In genomic region chr9:111843971-111844370, GRCh38 we compare ENCODE assay signal across 31 cellular contexts. TPM values are rescaled to one million over a fixed set of nuclear protein-coding genes. Genes with fewer than 3 reads are reported as not detected.
A peak's percentile ranks its signal among the peaks of the same experiment; 100 is the strongest.
DNase-seq lines count a peak whose midpoint lies in the region; ATAC-seq and TF ChIP-seq lines count a peak whose summit lies in the region.
"Had no signal": no experiment of that assay in that cellular context is flagged by ENCODE, and none has a peak within 500 bp of the region (broad histone marks: within the 10 kb centered on the region; RNA-seq: fewer than 3 reads in every experiment).

No MANE protein-coding gene starts in this region.

- POLR2A ChIA-PET in MCF 10A (lab: Yijun Ruan, JAX), result no interaction called here

- no peaks in the 10 kb centered on the region for H3K79me2 ChIP-seq in mammary epithelial cell (ENCODE audit: insufficient read depth, low read length)

- H3K9ac ChIP-seq in mammary epithelial cell (ENCODE audit: insufficient read depth, low read length), result no peak overlapping the region

- H3K27me3 ChIP-seq in breast epithelium (no peaks in the 10 kb centered on the region), mammary epithelial cell (ENCODE audit: insufficient read depth, low read length) (no peaks in the 10 kb centered on the region), foreskin keratinocyte (no peaks in the 10 kb centered on the region)
- H3K27me3 ChIP-seq: body of pancreas, testis had no signal

- dilution Hi-C loops in mammary epithelial cell (cut with HindIII; ENCODE audit: low sequenced_read_pairs), result no loop called here

- H3K27ac ChIP-seq in breast epithelium (no peak overlapping the region), mammary epithelial cell (ENCODE audit: insufficient read depth, low read depth, low read length) (no peak overlapping the region), foreskin keratinocyte (peak overlapping the region; percentile 19)
- H3K27ac ChIP-seq: body of pancreas, testis, WERI-Rb-1 had no signal

- TF ChIP-seq CTCF in MCF 10A (IDR thresholded peaks at IDR 0.05; ENCODE audit: unreplicated experiment) (no peak), breast epithelium (IDR thresholded peaks at IDR 0.05) (no peak), mammary epithelial cell (conservative IDR thresholded peaks at IDR 0.05 in 1 of 2, IDR thresholded peaks at IDR 0.05 in 1 of 2; ENCODE audit: extremely low read depth in 1 of 2, insufficient read depth in 1 of 2, low read depth in 1 of 2, low read length in 2 of 2) (no peak), foreskin keratinocyte (conservative IDR thresholded peaks at IDR 0.05) (no peak), CD14-positive monocyte (IDR thresholded peaks at IDR 0.05) (no peak)

- no peaks in the 10 kb centered on the region for H3K27me3 Mint-ChIP-seq in MCF 10A (ENCODE audit: insufficient read depth, unreplicated experiment)
- H3K27me3 Mint-ChIP-seq in CD14-positive monocyte (ENCODE audit: low read depth in 3 of 3), result peaks cover 0 to 4% (median 0%) of the 10 kb centered on the region in 3 donors
- H3K27me3 Mint-ChIP-seq: activated T-helper 17 cell treated with anti-CD3 and anti-CD28 coated beads, Interleukin-2, amount 50 U/mL, for 72 hours had no signal

- no peak overlapping the region for H3K4me3 ChIP-seq in breast epithelium
- H3K4me3 ChIP-seq in mammary epithelial cell (replicated peaks in 1 of 3; ENCODE audit: insufficient read depth in 1 of 3, low read depth in 2 of 3, low read length in 3 of 3), result no peak overlapping the region
- H3K4me3 ChIP-seq: body of pancreas, GM12878, testis had no signal

- no peaks in the 10 kb centered on the region for H4K20me1 ChIP-seq in mammary epithelial cell (ENCODE audit: insufficient read depth, low read length)

- H3K36me3 Mint-ChIP-seq in MCF 10A (ENCODE audit: insufficient read depth, unreplicated experiment) (no peaks in the 10 kb centered on the region), CD14-positive monocyte (no peaks in the 10 kb centered on the region)
- H3K36me3 Mint-ChIP-seq: CD4-positive, CD25-positive, alpha-beta regulatory T cell; immature natural killer cell; memory B cell had no signal

- H3K9me3 ChIP-seq in breast epithelium (no peaks in the 10 kb centered on the region), mammary epithelial cell (replicated peaks; ENCODE audit: insufficient read depth, low read length) (no peaks in the 10 kb centered on the region)
- H3K9me3 ChIP-seq: body of pancreas, testis had no signal

- intact Hi-C loops in MCF 10A (cut with micrococcal nuclease), result no loop called here
- intact Hi-C loops in breast epithelium (cut with DNase I; ENCODE audit: low total_unique reads), result no loop called here
- intact Hi-C loops in mammary epithelial cell (cut with micrococcal nuclease), result no loop called here
- intact Hi-C loops in CD14-positive monocyte (cut with micrococcal nuclease), result no loop called here

- in situ Hi-C loops in mammary epithelial cell (cut with MboI; ENCODE audit: low sequenced_read_pairs in 2 of 2), result no loop called here

- ATAC-seq in foreskin keratinocyte, result peak; percentile 93
- ATAC-seq in HG03039 (IDR thresholded peaks at IDR 0.05; ENCODE audit: unreplicated experiment), result no peak
- ATAC-seq: activated T-helper 17 cell treated with anti-CD3 and anti-CD28 coated beads, Interleukin-2, amount 50 U/mL, for 72 hours; body of pancreas; GM12878; left colon; right cardiac atrium; stimulated activated naive CD8-positive, alpha-beta T cell treated with anti-CD3 and anti-CD28 coated beads, Interleukin-15, Interleukin-2, amounts not matched to agents 100 U/mL and 50 U/mL, for 24 hours had no signal

- TF ChIP-seq POLR2A in breast epithelium (IDR thresholded peaks at IDR 0.05), result no peak

- WGBS in mammary epithelial cell (ENCODE audit: low coverage, missing lambda C conversion rate), result 92% methylated on average over 3 of the region's 3 CpGs

- H3K4me3 Mint-ChIP-seq in MCF 10A (ENCODE audit: unreplicated experiment) (no peak overlapping the region), CD14-positive monocyte (no peak overlapping the region)
- H3K4me3 Mint-ChIP-seq: activated T-helper 17 cell treated with anti-CD3 and anti-CD28 coated beads, Interleukin-2, amount 50 U/mL, for 72 hours; CD4-positive, CD25-positive, alpha-beta regulatory T cell; H9; immature natural killer cell; memory B cell had no signal

- CTCF ChIA-PET in MCF 10A (lab: Yijun Ruan, JAX) (interaction anchor here (0.6 kb wide), 1 partner anchor 211 kb away, joined by 3 read pairs; no protein-coding TSS in a partner anchor), mammary epithelial cell (lab: Charles Lee; ENCODE audit: low non-redundant PET) (no interaction called here)

- H3K4me1 ChIP-seq in breast epithelium (no peaks in the 10 kb centered on the region), mammary epithelial cell (ENCODE audit: insufficient read depth, low read length) (no peaks in the 10 kb centered on the region), foreskin keratinocyte (peaks cover 14% of the 10 kb centered on the region)
- H3K4me1 ChIP-seq: body of pancreas, testis had no signal

- DNase-seq in MCF 10A (ENCODE audit: unreplicated experiment) (peak; percentile 78), breast epithelium (ENCODE audit: low spot score in 2 of 2) (no peak), mammary epithelial cell (peak; percentile 70), foreskin keratinocyte (peak; percentile 57 to 64), CD14-positive monocyte (ENCODE audit: low spot score) (no peak), cerebellum (ENCODE audit: low spot score) (no peak)
- no peak for DNase-seq in stimulated activated CD4-positive, alpha-beta T cell treated with anti-CD3 and anti-CD28 coated beads, Interleukin-2, amount 100 ng/mL, for 24 hours
- DNase-seq: activated CD4-positive, alpha-beta T cell treated with anti-CD3 and anti-CD28 coated beads for 48 hours; activated naive CD4-positive, alpha-beta T cell treated with anti-CD3 and anti-CD28 coated beads, Interleukin-2, amount 50 U/mL, for 16 hours; body of pancreas; CD4-positive, CD25-positive, alpha-beta regulatory T cell; cerebellar nuclear complex; H9; immature natural killer cell; left colon; NCI-H1105; NCI-H187 treated with DMSO at 0.1 percent for 48 hours; NCI-H524 treated with DMSO at 0.1 percent for 48 hours; right cardiac atrium; Right ventricle myocardium superior; stimulated activated CD4-positive, alpha-beta T cell treated with anti-CD3 and anti-CD28 coated beads, Interleukin-1b, Interleukin-23, amount 100 ng/mL, for 48 hours; stimulated activated naive CD8-positive, alpha-beta T cell treated with anti-CD3 and anti-CD28 coated beads, Interleukin-15, Interleukin-2, amounts not matched to agents 100 U/mL and 50 U/mL, for 24 hours; T-helper 9 cell; testis; WERI-Rb-1 had no signal

- no peak overlapping the region for H2AFZ ChIP-seq in mammary epithelial cell (ENCODE audit: low read depth, low read length)

- H3K27ac Mint-ChIP-seq in MCF 10A (ENCODE audit: low read depth, unreplicated experiment) (no peak overlapping the region), CD14-positive monocyte (no peak overlapping the region)
- H3K27ac Mint-ChIP-seq: activated T-helper 17 cell treated with anti-CD3 and anti-CD28 coated beads, Interleukin-2, amount 50 U/mL, for 72 hours; CD4-positive, CD25-positive, alpha-beta regulatory T cell; H9; immature natural killer cell; memory B cell had no signal

- peaks cover 19% of the 10 kb centered on the region for H3K4me1 Mint-ChIP-seq in MCF 10A (ENCODE audit: insufficient read depth, unreplicated experiment)
- peaks cover 16% of the 10 kb centered on the region for H3K4me1 Mint-ChIP-seq in CD14-positive monocyte
- H3K4me1 Mint-ChIP-seq: activated T-helper 17 cell treated with anti-CD3 and anti-CD28 coated beads, Interleukin-2, amount 50 U/mL, for 72 hours; H9; immature natural killer cell had no signal

- no peak overlapping the region for H3K4me2 ChIP-seq in mammary epithelial cell (ENCODE audit: insufficient read depth, low read depth, low read length)

- H3K9me3 Mint-ChIP-seq in MCF 10A (ENCODE audit: unreplicated experiment) (no peaks in the 10 kb centered on the region), CD14-positive monocyte (peaks cover 0 to 2% (median 0%) of the 10 kb centered on the region in 7 donors)
- H3K9me3 Mint-ChIP-seq: activated T-helper 17 cell treated with anti-CD3 and anti-CD28 coated beads, Interleukin-2, amount 50 U/mL, for 72 hours; CD4-positive, CD25-positive, alpha-beta regulatory T cell; H9; immature natural killer cell; memory B cell had no signal

- H3K36me3 ChIP-seq in breast epithelium, result no peaks in the 10 kb centered on the region
- H3K36me3 ChIP-seq in mammary epithelial cell (ENCODE audit: insufficient read depth, low read length), result no peaks in the 10 kb centered on the region
- H3K36me3 ChIP-seq: WERI-Rb-1 had no signal

- no TSS peak for BruUV-seq in MCF 10A (replicated peaks; lab: Mats Ljungman, UMichigan)
- BruUV-seq in mammary epithelial cell (replicated peaks; lab: Mats Ljungman, UMichigan), result no TSS peak

RNA-seq across cellular contexts. Expression of gene SHOC1, which starts 49.2 kb away (rescaled TPM):
- total RNA-seq in MCF 10A (2022) (0.09 and 0.15 TPM in 2 replicates), breast epithelium (under 1 TPM in 1 of 3 donors, not detected in 2; 0.33 TPM), mammary epithelial cell (under 1 TPM; under 0.01 to 0.07 TPM), foreskin keratinocyte (0.03 and 0.04 TPM in 2 replicates), cerebellum (not detected)
- polyA plus RNA-seq in mammary epithelial cell (0.01 TPM), foreskin keratinocyte (0.03 TPM in 1 of 2 replicates, not detected in the other), CD14-positive monocyte (not detected)
- not detected for polyA minus RNA-seq in mammary epithelial cell
- total RNA-seq: activated T-helper 17 cell treated with anti-CD3 and anti-CD28 coated beads, Interleukin-2, amount 50 U/mL, for 72 hours; CD4-positive, CD25-positive, alpha-beta regulatory T cell; H9; left colon; posterior vena cava; right cardiac atrium; Right ventricle myocardium superior; urinary bladder had no signal
- polyA plus RNA-seq: CD4-positive, CD25-positive, alpha-beta regulatory T cell; immature natural killer cell; right cardiac atrium had no signal

RNA-seq across cellular contexts. Expression of gene UGCG, which starts 52.6 kb away (rescaled TPM):
- total RNA-seq in MCF 10A (2022), result 29.5 and 31.4 TPM in 2 replicates
- total RNA-seq in breast epithelium, result 10 to 100 TPM; 22.4 to 57.1 (median 55.1) TPM
- total RNA-seq in mammary epithelial cell, result 10 to 100 TPM; 44.8 to 51.2 TPM
- polyA plus RNA-seq in mammary epithelial cell, result 21.6 TPM
- polyA minus RNA-seq in mammary epithelial cell, result 21.4 TPM
- total RNA-seq in foreskin keratinocyte, result 37.9 and 45.5 TPM in 2 replicates
- 10.6 and 15.7 TPM in 2 replicates for polyA plus RNA-seq in foreskin keratinocyte
- 1 to 10 TPM; 2.7 to 4.1 TPM for polyA plus RNA-seq in CD14-positive monocyte
- total RNA-seq in cerebellum, result 47.1 TPM

Comparison
In these comparisons a context has a peak if more than half of its experiments do, and no peak if none do; other contexts are left out.
1. DNase-seq: peak in MCF 10A (single experiment), mammary epithelial cell (single experiment) and foreskin keratinocyte (2 of 2); none in breast epithelium (0 of 2), CD14-positive monocyte (single experiment), cerebellum (single experiment) and stimulated activated CD4-positive, alpha-beta T cell treated with anti-CD3 and anti-CD28 coated beads, Interleukin-2, amount 100 ng/mL, for 24 hours (0 of 2).